8 cellular contexts compared by ENCODE assay signal in the genomic region with DNA sequence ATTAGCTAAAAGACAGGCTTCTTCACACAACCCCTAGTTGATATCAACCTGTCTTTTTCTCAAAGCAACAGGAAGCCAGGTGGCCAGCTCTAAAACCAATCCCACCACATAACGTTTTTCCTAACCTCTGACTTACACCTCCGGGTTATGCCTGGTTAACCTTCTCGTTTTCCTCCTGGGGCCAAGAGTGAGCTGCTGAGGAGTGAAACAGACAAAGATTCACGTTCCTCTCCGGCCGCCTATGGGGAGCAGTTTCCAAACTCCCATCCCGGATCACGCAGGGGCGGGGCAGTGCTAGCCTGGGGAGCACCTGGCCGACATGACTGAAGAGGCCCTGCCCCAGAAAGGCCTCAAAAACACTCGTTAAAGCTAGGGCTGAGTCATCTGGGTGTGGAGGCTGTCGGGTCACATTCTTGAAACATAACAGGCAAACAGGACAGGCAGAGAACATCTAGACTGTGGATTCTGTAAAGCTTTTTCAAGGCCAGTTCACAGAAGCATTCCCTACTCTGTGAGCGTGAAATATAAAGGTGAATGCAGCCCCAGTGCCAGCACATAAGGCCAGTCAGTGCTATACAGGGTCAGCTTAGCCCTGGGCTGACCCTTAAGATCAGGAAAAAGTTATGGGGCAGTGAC. TPM values are rescaled to one million over a fixed set of nuclear protein-coding genes. Genes with fewer than 3 reads are reported as not detected.
DNase-seq lines count a peak whose midpoint lies in the region; ATAC-seq and TF ChIP-seq lines count a peak whose summit lies in the region.

No MANE protein-coding gene starts in this region.

- TF ChIP-seq POLR2A in GM10847 (IDR thresholded peaks at IDR 0.05; ENCODE audit: extremely low read depth, insufficient read length) (peak; percentile 17), esophagus squamous epithelium (IDR thresholded peaks at IDR 0.05) (peak in 1 of 4 donors; percentile 58)

- no peaks in the 10 kb centered on the region for H3K36me3 ChIP-seq in esophagus squamous epithelium
- no peaks in the 10 kb centered on the region for H3K36me3 ChIP-seq in neutrophil
- H3K36me3 ChIP-seq in aorta (ENCODE audit: control insufficient read depth in 1 of 2, insufficient read depth in 2 of 2, low read length in 1 of 2), result no peaks in the 10 kb centered on the region

- H3K4me1 ChIP-seq in esophagus squamous epithelium (peaks cover 45 to 100% (median 79%) of the 10 kb centered on the region in 3 donors), neutrophil (ENCODE audit: control insufficient read depth in 1 of 2, insufficient read depth in 1 of 2, low read depth in 1 of 2, low read length in 1 of 2) (peaks cover 56 to 59% of the 10 kb centered on the region in 2 experiments), aorta (ENCODE audit: control insufficient read depth in 1 of 2, insufficient read depth in 2 of 2, low read length in 2 of 2) (peaks cover 0 to 3% of the 10 kb centered on the region in 2 donors)

- whole genome bisulfite sequencing in esophagus squamous epithelium, 2 donors, result 5 to 11% methylated on average over 5 to 10 of the region's 13 CpGs
- 63 to 69% methylated on average over 13 of the region's 13 CpGs for WGBS in aorta, 2 donors

- ATAC-seq in HG02678 (IDR thresholded peaks at IDR 0.05; ENCODE audit: unreplicated experiment), result peak; percentile 36
- ATAC-seq in aorta (ENCODE audit: low FRiP score), result peak; percentile 64

- TF ChIP-seq CTCF in esophagus squamous epithelium (IDR thresholded peaks at IDR 0.05) (peak in 1 of 6 experiments; percentile 2), neutrophil (IDR thresholded peaks at IDR 0.05) (no peak)

- peak overlapping the region; percentile 95 to 99 (median 97) for H3K27ac ChIP-seq in esophagus squamous epithelium
- peak overlapping the region; percentile 82 for H3K27ac ChIP-seq in neutrophil
- H3K27ac ChIP-seq in aorta (ENCODE audit: low read depth in 1 of 2, low read length in 2 of 2), result peak overlapping the region in 1 of 2 donors; percentile 79

- peak; percentile 57 for DNase-seq in NCI-H2196 treated with DMSO at 0.1 percent for 48 hours (lab: John Stamatoyannopoulos, UW; ENCODE audit: unreplicated experiment)
- DNase-seq in activated T-cell treated with anti-CD3 and anti-CD28 coated beads for 1 hour (ENCODE audit: low read depth), result peak; percentile 26
- DNase-seq in esophagus squamous epithelium (lab: John Stamatoyannopoulos, UW), result peak; percentile 37
- DNase-seq in aorta, result peak; percentile 77 to 85
- no peak for DNase-seq in cortex of kidney (lab: John Stamatoyannopoulos, UW)

- H3K27me3 ChIP-seq in esophagus squamous epithelium (no peaks in the 10 kb centered on the region), neutrophil (no peaks in the 10 kb centered on the region), aorta (ENCODE audit: control insufficient read depth in 1 of 2, insufficient read depth in 2 of 2, low read length in 1 of 2) (no peaks in the 10 kb centered on the region)

- intact Hi-C loops in esophagus squamous epithelium (cut with DNase I), result no loop called here
- intact Hi-C loops in aorta (cut with DNase I), result loop anchor here in 1 of 2 donors (5.0 kb wide), 1 partner anchor 34 kb away; no protein-coding TSS in a partner anchor

- H3K4me3 ChIP-seq in esophagus squamous epithelium (peak overlapping the region in 3 of 4 donors; percentile 19 to 50 (median 33)), neutrophil (ENCODE audit: low read depth in 1 of 2, low read length in 1 of 2) (peak overlapping the region in 1 of 2 experiments; percentile 13), aorta (ENCODE audit: low read length in 2 of 2) (no peak overlapping the region)

- H3K9me3 ChIP-seq in esophagus squamous epithelium, result no peaks in the 10 kb centered on the region
- no peaks in the 10 kb centered on the region for H3K9me3 ChIP-seq in neutrophil
- H3K9me3 ChIP-seq in aorta (ENCODE audit: control insufficient read depth, low read length), result peaks cover 2% of the 10 kb centered on the region

RNA-seq across cellular contexts. Expression of a gene that starts 25.9 kb away (rescaled TPM):
- 100 to 1,000 TPM; 234 to 565 (median 415) TPM for total RNA-seq in esophagus squamous epithelium
- 100 to 1,000 TPM; 104 to 155 TPM for total RNA-seq in aorta
- polyA plus RNA-seq in aorta, result 100 to 1,000 TPM; 272 to 547 TPM

RNA-seq across cellular contexts. Expression of a gene that starts 51.7 kb away (rescaled TPM):
- 10 to 100 TPM; 35.3 to 85.3 (median 50.4) TPM for total RNA-seq in esophagus squamous epithelium
- total RNA-seq in aorta, result 100 to 1,000 TPM in 1 of 2 donors, 10 to 100 TPM in 1; 83.5 to 101 TPM
- polyA plus RNA-seq in aorta, result 10 to 100 TPM; 28.2 to 41.9 TPM

Comparison
In these comparisons a context has a peak if more than half of its experiments do, and no peak if none do; other contexts are left out.
1. H3K4me3 ChIP-seq: peak in esophagus squamous epithelium (3 of 4); none in aorta (0 of 2).